ENCODE assay signal across 8 cellular contexts in the genomic region with DNA sequence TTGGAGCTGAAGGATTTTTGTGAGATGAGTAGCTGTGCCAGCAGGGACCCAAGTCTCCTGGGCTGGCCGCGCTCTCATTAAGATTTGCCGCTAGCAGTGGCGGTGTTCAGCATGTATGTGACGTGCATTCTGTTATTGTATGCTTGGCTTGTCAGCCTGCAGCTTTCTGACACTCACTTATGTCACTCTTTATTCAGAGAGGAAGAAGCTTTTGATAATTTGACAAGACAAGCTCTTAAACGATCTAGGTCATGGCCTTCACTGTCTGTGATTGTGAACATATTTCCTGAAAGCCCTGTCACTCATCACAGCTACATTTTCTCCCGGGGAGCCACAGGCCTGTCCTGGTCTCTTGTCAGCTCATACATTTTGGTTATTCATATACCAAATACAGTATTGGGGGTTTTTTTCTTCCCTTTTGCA.
DNase-seq lines count a peak whose midpoint lies in the region; ATAC-seq, FAIRE-seq and TF ChIP-seq lines count a peak whose summit lies in the region.

No MANE protein-coding gene starts in this region.

- H3K27me3 ChIP-seq in small intestine (ENCODE audit: control insufficient read depth in 2 of 2, insufficient read depth in 2 of 2, low read length in 2 of 2) (no peaks in the 10 kb centered on the region), ovary (no peaks in the 10 kb centered on the region)

- ATAC-seq in GM18519 (IDR thresholded peaks at IDR 0.05; ENCODE audit: low FRiP score, unreplicated experiment) (peak; percentile 64), GM21786 (IDR thresholded peaks at IDR 0.05; ENCODE audit: unreplicated experiment) (peak; percentile 61)

- no peaks in the 10 kb centered on the region for H3K9me3 ChIP-seq in small intestine (ENCODE audit: control insufficient read depth, low read depth)
- no peaks in the 10 kb centered on the region for H3K9me3 ChIP-seq in ovary

- H3K27ac ChIP-seq in small intestine (ENCODE audit: low read depth in 1 of 2, low read length in 1 of 2) (no peak overlapping the region), ovary (no peak overlapping the region)

- intact Hi-C loops in ovary (cut with DNase I): no loop called here

- H3K4me1 ChIP-seq in small intestine (ENCODE audit: control insufficient read depth in 2 of 2, insufficient read depth in 1 of 2, low read depth in 1 of 2, low read length in 1 of 2) (peaks cover 0 to 2% of the 10 kb centered on the region in 2 donors), ovary (ENCODE audit: insufficient read depth) (no peaks in the 10 kb centered on the region)

- no peak for FAIRE-seq in small intestine (lab: Jason Lieb, UNC)

- H3K4me3 ChIP-seq in small intestine (ENCODE audit: low read depth in 1 of 2, low read length in 2 of 2) (no peak overlapping the region), ovary (no peak overlapping the region)

- no peak for TF ChIP-seq EP300 in ovary (IDR thresholded peaks at IDR 0.05)

- TF ChIP-seq CTCF in ovary (IDR thresholded peaks at IDR 0.05): no peak

- WGBS in small intestine, 3 donors: 70 to 79% (median 78%) methylated on average over 7 of the region's 7 CpGs
- 85 to 89% (median 87%) methylated on average over 7 of the region's 7 CpGs for WGBS in ovary, 3 donors

- no peak for TF ChIP-seq POLR2A in ovary (IDR thresholded peaks at IDR 0.05)

- H3K36me3 ChIP-seq in small intestine (ENCODE audit: control insufficient read depth in 2 of 2, insufficient read depth in 2 of 2, low read length in 2 of 2) (no peaks in the 10 kb centered on the region), ovary (no peaks in the 10 kb centered on the region)

- peak; percentile 70 for DNase-seq in NCI-H128 (lab: John Stamatoyannopoulos, UW; ENCODE audit: unreplicated experiment)
- DNase-seq in midbrain (lab: John Stamatoyannopoulos, UW): peak; percentile 11
- DNase-seq in small intestine: no peak
- no peak for DNase-seq in ovary
- no peak for DNase-seq in SHP77 (lab: John Stamatoyannopoulos, UW)
- no peak for DNase-seq in mucosa of gallbladder (ENCODE audit: low spot score)

Comparison
In these comparisons a context has a peak if more than half of its experiments do, and no peak if none do; other contexts are left out.
1. DNase-seq: peak in NCI-H128 (single experiment) and midbrain (single experiment); none in small intestine (single experiment), ovary (0 of 5), SHP77 (0 of 2) and mucosa of gallbladder (single experiment).